In the genomic region with DNA sequence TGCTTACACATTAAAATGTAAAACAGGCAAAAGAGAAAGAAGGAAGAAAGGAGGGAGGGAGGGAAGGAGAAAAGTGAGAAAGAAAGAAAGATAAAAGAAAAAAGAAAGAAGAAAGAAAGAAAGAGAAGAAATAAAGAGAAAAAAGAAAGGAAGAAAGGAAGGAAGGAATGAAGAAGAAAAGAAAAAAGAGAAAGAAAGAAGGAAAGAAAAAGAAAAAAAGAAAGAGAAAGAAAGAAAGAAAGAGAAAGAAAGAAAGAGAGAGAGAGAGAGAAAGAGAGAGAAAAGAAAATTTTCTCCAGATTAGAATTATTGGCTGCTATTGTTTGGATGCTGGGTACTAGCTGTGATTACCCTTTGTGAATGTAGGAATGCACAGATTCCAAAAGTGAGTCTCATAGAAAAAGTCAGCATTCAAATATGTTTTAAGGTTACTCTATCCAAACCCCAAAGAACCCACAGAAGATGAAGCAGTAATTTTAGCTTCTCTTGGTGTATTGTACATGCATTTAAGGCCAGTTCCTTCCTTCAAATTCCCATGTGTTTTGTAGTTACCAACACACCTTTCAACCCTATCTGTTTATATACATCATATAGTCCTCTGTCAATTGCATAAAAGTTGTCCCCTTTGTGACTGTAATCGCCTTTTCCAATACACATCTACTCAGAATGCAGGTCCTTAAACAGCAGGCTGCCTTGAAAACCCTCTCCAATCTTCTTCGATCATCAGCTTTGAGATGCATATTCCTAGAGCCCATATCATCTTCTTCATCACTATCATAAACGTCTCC, we compare ENCODE assay signal across 1 cellular context.
A peak's percentile ranks its signal among the peaks of the same experiment; 100 is the strongest.
TF ChIP-seq lines count a peak whose summit lies in the region.

No MANE protein-coding gene starts in this region.

TF ChIP-seq in K562, 482 proteins besides CTCF, POLR2A, EP300 and RAD21:
- peak; percentile 68; the same call in 1 of the 2 replicates for TF ChIP-seq LARP7 (IDR thresholded peaks at IDR 0.05)
- TF ChIP-seq RBM15 (IDR thresholded peaks at IDR 0.05; ENCODE audit: insufficient read depth, low read length), result no peak
- peak; percentile 99 for TF ChIP-seq ZNF512 (tag; IDR thresholded peaks at IDR 0.05)
- no peak for TF ChIP-seq TCF15 (CRISPR knock-in tag; IDR thresholded peaks at IDR 0.05)
- TF ChIP-seq SRSF9 (IDR thresholded peaks at IDR 0.05; ENCODE audit: borderline replicate concordance, low read depth, low read length), result no peak
- TF ChIP-seq GTF2E2 (tag; IDR thresholded peaks at IDR 0.05), result no peak
- no peak for TF ChIP-seq SREBF2 (CRISPR knock-in tag; IDR thresholded peaks at IDR 0.05)
- 0 out of 2 replicates have a peak, but pooled peaks have one; percentile 29 for TF ChIP-seq THRAP3 (IDR thresholded peaks at IDR 0.05; ENCODE audit: borderline replicate concordance)
- TF ChIP-seq, protein P1, sequence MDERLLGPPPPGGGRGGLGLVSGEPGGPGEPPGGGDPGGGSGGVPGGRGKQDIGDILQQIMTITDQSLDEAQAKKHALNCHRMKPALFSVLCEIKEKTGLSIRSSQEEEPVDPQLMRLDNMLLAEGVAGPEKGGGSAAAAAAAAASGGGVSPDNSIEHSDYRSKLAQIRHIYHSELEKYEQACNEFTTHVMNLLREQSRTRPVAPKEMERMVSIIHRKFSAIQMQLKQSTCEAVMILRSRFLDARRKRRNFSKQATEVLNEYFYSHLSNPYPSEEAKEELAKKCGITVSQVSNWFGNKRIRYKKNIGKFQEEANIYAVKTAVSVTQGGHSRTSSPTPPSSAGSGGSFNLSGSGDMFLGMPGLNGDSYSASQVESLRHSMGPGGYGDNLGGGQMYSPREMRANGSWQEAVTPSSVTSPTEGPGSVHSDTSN (CRISPR knock-in tag; IDR thresholded peaks at IDR 0.05; ENCODE audit: low read depth), result no peak
- TF ChIP-seq, protein P1 (tag; conservative IDR thresholded peaks at IDR 0.05; ENCODE audit: low read depth), result no peak
- peak; percentile 27; the same call in 1 of the 2 replicates for TF ChIP-seq ZNF316 (IDR thresholded peaks at IDR 0.05)
- no peak for TF ChIP-seq ZNF23 (CRISPR knock-in tag; IDR thresholded peaks at IDR 0.05)
- 0 out of 2 replicates have a peak, but pooled peaks have one; percentile 15 for TF ChIP-seq MTA1 (IDR thresholded peaks at IDR 0.05; ENCODE audit: borderline replicate concordance)
